In genomic region chr5:6712582-6713273, GRCh38 we compare ENCODE assay signal across 8 cellular contexts. TPM values are rescaled to one million over a fixed set of nuclear protein-coding genes. Genes with fewer than 3 reads are reported as not detected.
A peak's percentile ranks its signal among the peaks of the same experiment; 100 is the strongest.
DNase-seq lines count a peak whose midpoint lies in the region; ATAC-seq and TF ChIP-seq lines count a peak whose summit lies in the region.

No MANE protein-coding gene starts in this region.

- no peaks in the 10 kb centered on the region for H3K9me3 Mint-ChIP-seq in WTC11

- ATAC-seq in GM18873 (IDR thresholded peaks at IDR 0.05; ENCODE audit: low FRiP score, unreplicated experiment) (peak; percentile 47), HG03108 (IDR thresholded peaks at IDR 0.05; ENCODE audit: unreplicated experiment) (peak; percentile 55), WTC11 (peak; percentile 83)

- no peaks in the 10 kb centered on the region for H3K9me3 ChIP-seq in spleen

- DNase-seq in ACHN = peak; percentile 94
- peak; percentile 95 for DNase-seq in NCI-H2196 treated with DMSO at 0.1 percent for 48 hours (lab: John Stamatoyannopoulos, UW; ENCODE audit: unreplicated experiment)
- DNase-seq in WTC11 (ENCODE audit: low spot score) = peak; percentile 96
- peak; percentile 97 to 99 for DNase-seq in cardiac fibroblast (ENCODE audit: low read depth in 2 of 2)
- DNase-seq in islet precursor cell = peak; percentile 98
- DNase-seq in spleen = peak; percentile 99

- peak overlapping the region; percentile 96 to 99 (median 98) for H3K27ac ChIP-seq in spleen

- peak overlapping the region; percentile 86 for H3K27ac Mint-ChIP-seq in WTC11

- TF ChIP-seq POLR2A in spleen (IDR thresholded peaks at IDR 0.05) = peak in 1 of 3 donors; percentile 67

- intact Hi-C loops in spleen (cut with DNase I; ENCODE audit: low total_unique reads) = loop anchor here (5.0 kb wide), 1 partner anchor 80 kb away; the partner anchor contains the start of genes NSUN2 and SRD5A1

- POLR2A ChIA-PET in WTC11 (lab: Charles Lee) = interaction anchor here (1.7 kb wide), 1 partner anchor 14 kb away, joined by 3 read pairs; no protein-coding TSS in a partner anchor

- in situ Hi-C loops in ACHN (cut with HindIII; ENCODE audit: low pct_ligation_motif_present, low pct_unique_long_range_greater_than_20kb, low sequenced_read_pairs) = no loop called here

- peaks cover 36% of the 10 kb centered on the region for H3K4me1 Mint-ChIP-seq in WTC11

- peak overlapping the region; percentile 68 to 71 for H3K4me3 ChIP-seq in cardiac fibroblast (replicated peaks in 1 of 2; ENCODE audit: low read depth in 2 of 2, low read length in 2 of 2)
- H3K4me3 ChIP-seq in spleen = peak overlapping the region; percentile 55 to 91 (median 79)

- H3K27me3 Mint-ChIP-seq in WTC11 (ENCODE audit: low read depth) = peaks cover 16% of the 10 kb centered on the region

- no peaks in the 10 kb centered on the region for H3K36me3 Mint-ChIP-seq in WTC11

- H3K36me3 ChIP-seq in spleen = no peaks in the 10 kb centered on the region

- CTCF ChIA-PET in WTC11 (lab: Charles Lee) = interaction anchor here (0.8 to 1.5 kb wide), 2 partner anchors 12 to 25 kb away, joined by 3 to 5 read pairs; no protein-coding TSS in a partner anchor

- TF ChIP-seq CTCF in WTC11 (IDR thresholded peaks at IDR 0.05) = no peak
- no peak for TF ChIP-seq CTCF in cardiac fibroblast (IDR thresholded peaks at IDR 0.05; ENCODE audit: low read depth, low read length)
- peak in 4 of 11 experiments; percentile 4 to 24 (median 13) for TF ChIP-seq CTCF in spleen (IDR thresholded peaks at IDR 0.05 in 8 of 11, conservative IDR thresholded peaks at IDR 0.05 in 3 of 11)

- no peaks in the 10 kb centered on the region for H3K27me3 ChIP-seq in spleen (replicated peaks in 1 of 7)

- peak overlapping the region; percentile 84 for H3K4me3 Mint-ChIP-seq in WTC11

- WGBS in spleen, 5 donors = 0 to 1% (median 0%) methylated on average over 33 to 84 of the region's 84 CpGs

- peaks cover 27 to 43% (median 41%) of the 10 kb centered on the region in 6 donors for H3K4me1 ChIP-seq in spleen

TF ChIP-seq in WTC11, 78 proteins besides CTCF, POLR2A, EP300 and RAD21 (continues in another document):
- no peak for TF ChIP-seq JAZF1 (CRISPR knock-in tag; IDR thresholded peaks at IDR 0.05)
- peak; percentile 41; the same call in 1 of the 2 replicates for TF ChIP-seq HMGXB4 (CRISPR knock-in tag; IDR thresholded peaks at IDR 0.05)
- TF ChIP-seq ZBTB21 (CRISPR knock-in tag; IDR thresholded peaks at IDR 0.05; ENCODE audit: borderline replicate concordance) = peak; percentile 41; the same call in 1 of the 2 replicates
- 0 out of 2 replicates have a peak, but pooled peaks have one; percentile 61 for TF ChIP-seq TP53 (CRISPR knock-in tag; IDR thresholded peaks at IDR 0.05)
- no peak for TF ChIP-seq E2F1 (CRISPR knock-in tag; IDR thresholded peaks at IDR 0.05)
- peak; percentile 66; the same call in 1 of the 2 replicates for TF ChIP-seq SP1 (CRISPR knock-in tag; conservative IDR thresholded peaks at IDR 0.05)
- TF ChIP-seq ARID4B (CRISPR knock-in tag; IDR thresholded peaks at IDR 0.05; ENCODE audit: borderline replicate concordance) = peak; percentile 86
- TF ChIP-seq FOXP1 (CRISPR knock-in tag; IDR thresholded peaks at IDR 0.05; ENCODE audit: borderline replicate concordance) = peak; percentile 57; the same call in 1 of the 2 replicates
- 0 out of 2 replicates have a peak, but pooled peaks have one; percentile 26 for TF ChIP-seq ZBTB43 (CRISPR knock-in tag; IDR thresholded peaks at IDR 0.05)
- peak; percentile 77 for TF ChIP-seq USF1 (CRISPR knock-in tag; IDR thresholded peaks at IDR 0.05)
- no peak for TF ChIP-seq HMGA2 (CRISPR knock-in tag; IDR thresholded peaks at IDR 0.05)
- peak; percentile 83; the same call in 1 of the 2 replicates for TF ChIP-seq FOXK1 (CRISPR knock-in tag; IDR thresholded peaks at IDR 0.05)
- peak; percentile 34; the same call in 1 of the 2 replicates for TF ChIP-seq TEAD1 (CRISPR knock-in tag; IDR thresholded peaks at IDR 0.05)
- TF ChIP-seq CREM (CRISPR knock-in tag; IDR thresholded peaks at IDR 0.05) = peak; percentile 77
- peak; percentile 80 for TF ChIP-seq ETV6 (CRISPR knock-in tag; IDR thresholded peaks at IDR 0.05)
- 0 out of 2 replicates have a peak, but pooled peaks have one; percentile 34 for TF ChIP-seq NFE2L1 (CRISPR knock-in tag; IDR thresholded peaks at IDR 0.05)
- no peak for TF ChIP-seq SMAD4 (CRISPR knock-in tag; IDR thresholded peaks at IDR 0.05)
- TF ChIP-seq ZNF138 (CRISPR knock-in tag; conservative IDR thresholded peaks at IDR 0.05) = 0 out of 2 replicates have a peak, but pooled peaks have one; percentile 72
- no peak for TF ChIP-seq OVOL2 (CRISPR knock-in tag; IDR thresholded peaks at IDR 0.05; ENCODE audit: borderline replicate concordance)
- TF ChIP-seq MAX (CRISPR knock-in tag; IDR thresholded peaks at IDR 0.05) = peak; percentile 93

RNA-seq across cellular contexts. Expression of gene TENT4A, which starts 0.5 kb away (rescaled TPM):
- total RNA-seq in WTC11 (2021) = 28.7 to 29.4 TPM (median 29.2 TPM) in 3 replicates
- 10 to 100 TPM; 26.3 to 44.8 (median 37.0) TPM for total RNA-seq in spleen
- polyA plus RNA-seq in spleen = 10 to 100 TPM in 2 of 3 donors, 1 to 10 TPM in 1; 7.1 to 16.5 (median 12.9) TPM

Comparison
In these comparisons a context has a peak if more than half of its experiments do, and no peak if none do; other contexts are left out.
1. Peak in every context shown above with its lines: DNase-seq, ATAC-seq, H3K4me3 ChIP-seq and H3K27ac ChIP-seq.